Comparison of ENCODE assay signal across 24 cellular contexts in the genomic region with DNA sequence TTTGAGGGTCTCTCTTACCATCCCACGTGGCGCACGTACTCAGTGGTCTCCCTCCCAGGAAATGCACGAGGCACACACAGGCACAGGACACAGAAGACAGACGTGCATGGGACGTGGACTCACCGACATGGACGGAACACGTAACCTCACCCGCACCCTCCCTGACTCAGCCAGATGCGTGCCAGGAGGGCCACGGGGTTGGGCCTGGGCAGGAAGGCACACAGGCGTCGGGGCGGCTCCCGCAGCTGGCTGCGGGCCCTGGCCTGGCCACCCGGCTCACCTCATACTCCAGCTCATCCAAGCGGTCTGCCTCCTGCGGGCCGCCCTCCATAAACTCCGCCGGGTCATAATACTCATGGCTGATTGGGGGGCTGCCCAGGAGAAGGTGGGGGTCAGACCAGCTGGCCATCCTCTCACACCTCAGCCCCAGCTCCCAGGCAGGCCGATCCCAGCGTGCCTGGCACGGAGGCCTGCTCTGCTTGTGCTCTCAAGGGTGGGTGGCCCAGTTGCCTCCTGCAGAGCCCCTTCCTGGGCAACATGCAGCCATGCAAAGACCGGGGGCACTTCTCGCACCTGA. TPM values are rescaled to one million over a fixed set of nuclear protein-coding genes. Genes with fewer than 3 reads are reported as not detected.
"Had no signal": no experiment of that assay in that cellular context is flagged by ENCODE, and none has a peak within 500 bp of the region (broad histone marks: within the 10 kb centered on the region; RNA-seq: fewer than 3 reads in every experiment).

No MANE protein-coding gene starts in this region.

- H3K27me3 ChIP-seq: esophagus squamous epithelium, neural progenitor cell, ovary, tibial artery, upper lobe of right lung, vagina had no signal

- H3K36me3 Mint-ChIP-seq: immature natural killer cell; natural killer cell treated with Interleukin-12 subunit alpha and Interleukin-12 subunit beta and Interleukin-15 and Interleukin-18, amount 100 ng/mL, for 72 hours; stimulated activated memory B cell treated with anti-CD40 and anti-IgM and Interleukin-4, amounts not matched to agents 10 μg/mL and 1 μg/mL and 100 μg/mL, for 72 hours had no signal

- H3K9me3 ChIP-seq: esophagus squamous epithelium, left ventricle myocardium inferior, lower lobe of right lung, ovary, upper lobe of right lung, vagina had no signal

- H3K9ac ChIP-seq: neural progenitor cell had no signal

- H2AFZ ChIP-seq: neural progenitor cell had no signal

- H3K4me2 ChIP-seq: neural progenitor cell, smooth muscle cell had no signal

- H3K4me1 ChIP-seq: left ventricle myocardium inferior, lower lobe of right lung, tibial artery, upper lobe of right lung, vagina had no signal

- H3K27ac ChIP-seq: coronary artery, esophagus squamous epithelium, left ventricle myocardium inferior, lower lobe of right lung, neural progenitor cell, ovary, tibial artery, upper lobe of right lung, vagina had no signal

- H3K4me1 Mint-ChIP-seq: stimulated activated memory B cell treated with anti-CD40 and anti-IgM and Interleukin-4, amounts not matched to agents 10 μg/mL and 1 μg/mL and 100 μg/mL, for 72 hours had no signal

- H3K4me3 Mint-ChIP-seq: immature natural killer cell; natural killer cell treated with Interleukin-12 subunit alpha and Interleukin-12 subunit beta and Interleukin-15 and Interleukin-18, amount 100 ng/mL, for 72 hours; neural progenitor cell; stimulated activated memory B cell treated with anti-CD40 and anti-IgM and Interleukin-4, amounts not matched to agents 10 μg/mL and 1 μg/mL and 100 μg/mL, for 72 hours; stimulated activated naive CD8-positive, alpha-beta T cell treated with anti-CD3 and anti-CD28 coated beads, Interleukin-15, Interleukin-2, amounts not matched to agents 100 ng/mL and 50 ng/mL, for 24 hours had no signal

- FAIRE-seq: endometrium, kidney had no signal

- DNase-seq: effector memory CD4-positive, alpha-beta T cell; esophagus squamous epithelium; foreskin fibroblast; immature natural killer cell; kidney; left cardiac atrium; left ventricle myocardium inferior; lower lobe of right lung; mesenchymal stem cell; midbrain; nucleus accumbens; ovary; stimulated activated CD4-positive, alpha-beta T cell treated with anti-CD3 and anti-CD28 coated beads, Interleukin-4, amount 100 ng/mL, for 1 hour; tibial artery; upper lobe of right lung had no signal

- H3K27ac Mint-ChIP-seq: immature natural killer cell; natural killer cell treated with Interleukin-12 subunit alpha and Interleukin-12 subunit beta and Interleukin-15 and Interleukin-18, amount 100 ng/mL, for 72 hours; neural progenitor cell; stimulated activated memory B cell treated with anti-CD40 and anti-IgM and Interleukin-4, amounts not matched to agents 10 μg/mL and 1 μg/mL and 100 μg/mL, for 72 hours; stimulated activated naive CD8-positive, alpha-beta T cell treated with anti-CD3 and anti-CD28 coated beads, Interleukin-15, Interleukin-2, amounts not matched to agents 100 ng/mL and 50 ng/mL, for 24 hours had no signal

- H3K27me3 Mint-ChIP-seq: stimulated activated naive CD8-positive, alpha-beta T cell treated with anti-CD3 and anti-CD28 coated beads, Interleukin-15, Interleukin-2, amounts not matched to agents 100 ng/mL and 50 ng/mL, for 24 hours had no signal

- ATAC-seq: left cardiac atrium; lower lobe of right lung; natural killer cell treated with Interleukin-12 subunit alpha and Interleukin-12 subunit beta and Interleukin-15 and Interleukin-18, amount 100 ng/mL, for 72 hours; right cardiac atrium; stimulated activated memory B cell treated with anti-CD40 and anti-IgM and Interleukin-4, amounts not matched to agents 10 μg/mL and 1 μg/mL and 100 μg/mL, for 72 hours; upper lobe of right lung had no signal

- H3K36me3 ChIP-seq: esophagus squamous epithelium, left ventricle myocardium inferior, lower lobe of right lung, neural progenitor cell, ovary, upper lobe of right lung, vagina had no signal

- H3K4me3 ChIP-seq: coronary artery, esophagus squamous epithelium, left ventricle myocardium inferior, lower lobe of right lung, neural progenitor cell, ovary, smooth muscle cell, tibial artery, upper lobe of right lung, vagina had no signal

RNA-seq across cellular contexts. Expression of a gene that starts 26.2 kb away (rescaled TPM):
- total RNA-seq: lower lobe of right lung; natural killer cell treated with Interleukin-12 subunit alpha and Interleukin-12 subunit beta and Interleukin-15 and Interleukin-18, amount 100 ng/mL, for 72 hours; smooth muscle cell; upper lobe of right lung had no signal
- polyA plus RNA-seq: immature natural killer cell had no signal

RNA-seq across cellular contexts. Expression of a gene that starts 43.0 kb away (rescaled TPM):
- polyA plus RNA-seq: immature natural killer cell had no signal
